8 cellular contexts compared by ENCODE assay signal in the genomic region with DNA sequence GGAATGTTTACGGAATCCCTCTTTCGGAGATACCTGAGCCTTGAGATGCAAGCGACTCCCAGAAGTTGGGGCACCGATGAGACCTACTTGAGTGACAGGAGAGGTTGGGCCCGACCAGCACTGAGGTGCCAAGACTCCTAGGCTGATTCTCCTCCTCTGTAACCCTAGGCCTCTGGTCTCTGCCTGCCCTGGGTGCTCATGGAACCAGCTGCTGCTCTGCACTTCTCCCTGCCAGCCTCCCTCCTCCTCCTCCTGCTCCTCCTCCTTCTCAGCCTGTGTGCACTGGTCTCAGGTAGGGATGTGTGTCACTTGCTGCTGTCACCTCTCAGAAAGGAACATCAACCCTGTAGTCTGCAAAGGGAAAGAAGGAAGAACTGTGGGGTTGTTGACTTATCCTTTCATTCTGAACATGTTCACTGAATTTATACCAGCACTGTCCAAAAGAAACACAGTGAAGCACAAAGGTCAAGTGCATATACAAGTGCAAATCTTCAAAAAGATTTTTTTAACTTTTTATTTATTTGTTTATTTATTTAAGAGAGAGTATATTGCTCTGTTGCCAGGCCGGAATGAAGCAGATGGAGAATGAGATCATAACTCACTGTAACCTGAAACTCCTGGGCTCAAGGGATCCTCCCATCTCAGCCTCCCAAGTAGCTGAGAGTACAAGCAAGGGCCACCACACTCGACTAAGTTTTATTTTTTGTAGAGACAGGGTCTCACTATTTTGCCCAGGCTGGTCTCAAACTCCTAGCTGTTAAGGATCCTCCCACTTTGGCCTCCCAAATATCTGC. TPM values are rescaled to one million over a fixed set of nuclear protein-coding genes. Genes with fewer than 3 reads are reported as not detected.
DNase-seq lines count a peak whose midpoint lies in the region; TF ChIP-seq lines count a peak whose summit lies in the region.

No MANE protein-coding gene starts in this region.

- WGBS in thyroid gland, 2 donors, result 10 to 15% methylated on average over 7 of the region's 7 CpGs

- intact Hi-C loops in CD4-positive, alpha-beta memory T cell (cut with micrococcal nuclease), result loop anchor here (1.0 to 2.0 kb wide), 2 partner anchors 19 kb away; partner anchors contain the start of genes BTN3A1 and BTN3A2
- intact Hi-C loops in thyroid gland (cut with DNase I), result no loop called here

- peak overlapping the region; percentile 98 to 100 (median 99) for H3K4me3 Mint-ChIP-seq in CD4-positive, alpha-beta memory T cell

- peaks cover 0 to 9% of the 10 kb centered on the region in 2 donors for H3K36me3 Mint-ChIP-seq in CD4-positive, alpha-beta memory T cell

- no peak for TF ChIP-seq POLR2A in thyroid gland (IDR thresholded peaks at IDR 0.05)

- H3K27ac ChIP-seq in CD4-positive, alpha-beta memory T cell (ENCODE audit: low read depth, low read length), result peak overlapping the region; percentile 88
- H3K27ac ChIP-seq in coronary artery, result peak overlapping the region; percentile 76
- H3K27ac ChIP-seq in thyroid gland, result peak overlapping the region in 2 of 3 donors; percentile 62 to 88

- H3K27me3 Mint-ChIP-seq in CD4-positive, alpha-beta memory T cell, result no peaks in the 10 kb centered on the region

- H3K36me3 ChIP-seq in CD4-positive, alpha-beta memory T cell (ENCODE audit: insufficient read depth, low read length), result no peaks in the 10 kb centered on the region
- no peaks in the 10 kb centered on the region for H3K36me3 ChIP-seq in thyroid gland

- CTCF ChIA-PET in CD4-positive, alpha-beta memory T cell (lab: Charles Lee; ENCODE audit: partially characterized antibody), result interaction anchor here (1.1 kb wide), 1 partner anchor 42 kb away, joined by 3 read pairs; no protein-coding TSS in a partner anchor
- CTCF ChIA-PET in HEK293T (lab: Yijun Ruan, JAX), result no interaction called here

- no peaks in the 10 kb centered on the region for H3K27me3 ChIP-seq in CD4-positive, alpha-beta memory T cell (ENCODE audit: insufficient read depth, low read length)
- no peaks in the 10 kb centered on the region for H3K27me3 ChIP-seq in thyroid gland

- H3K9me3 ChIP-seq in CD4-positive, alpha-beta memory T cell (ENCODE audit: control insufficient read depth in 1 of 2, low read length in 2 of 2), result no peaks in the 10 kb centered on the region
- no peaks in the 10 kb centered on the region for H3K9me3 ChIP-seq in thyroid gland

- H3K4me1 ChIP-seq in CD4-positive, alpha-beta memory T cell (ENCODE audit: insufficient read depth, low read length), result peaks cover 10% of the 10 kb centered on the region
- H3K4me1 ChIP-seq in thyroid gland, result no peaks in the 10 kb centered on the region

- POLR2A ChIA-PET in CD4-positive, alpha-beta memory T cell (lab: Charles Lee; ENCODE audit: partially characterized antibody), result interaction anchor here (1.1 to 2.8 kb wide), 5 partner anchors 9 to 171 kb away, joined by 3 to 14 read pairs (median 4); partner anchors contain the start of gene BTN2A1
- POLR2A ChIA-PET in HEK293T (lab: Yijun Ruan, JAX), result interaction anchor here (0.6 to 1.7 kb wide), 5 partner anchors 11 to 747 kb away, joined by 3 to 5 read pairs (median 4); no protein-coding TSS in a partner anchor

- H3K27ac Mint-ChIP-seq in CD4-positive, alpha-beta memory T cell, result peak overlapping the region; percentile 70 to 100 (median 98)

- TF ChIP-seq CTCF in coronary artery (IDR thresholded peaks at IDR 0.05) (no peak), thyroid gland (IDR thresholded peaks at IDR 0.05) (no peak)

- no peaks in the 10 kb centered on the region for H3K9me3 Mint-ChIP-seq in CD4-positive, alpha-beta memory T cell

- H3K4me1 Mint-ChIP-seq in CD4-positive, alpha-beta memory T cell, result peaks cover 18 to 36% (median 31%) of the 10 kb centered on the region in 4 donors

- DNase-seq in CD4-positive, alpha-beta memory T cell, result no peak
- DNase-seq in HEK293T (ENCODE audit: extremely low spot score), result no peak
- DNase-seq in RPMI7951 (ENCODE audit: low read depth), result peak; percentile 60
- DNase-seq in coronary artery (ENCODE audit: low spot score), result no peak
- DNase-seq in lung microvascular endothelial cell (ENCODE audit: low read depth in 2 of 2), result peak; percentile 27 to 58
- DNase-seq in thyroid gland, result peak; percentile 45 to 51
- no peak for DNase-seq in NCI-H2081 (lab: John Stamatoyannopoulos, UW)
- DNase-seq in NCI-H1092 treated with DMSO at 0.1 percent for 48 hours (lab: John Stamatoyannopoulos, UW), result no peak

- H3K4me3 ChIP-seq in CD4-positive, alpha-beta memory T cell (ENCODE audit: low read length in 2 of 2), result peak overlapping the region; percentile 80 to 85
- H3K4me3 ChIP-seq in coronary artery, result peak overlapping the region; percentile 84
- H3K4me3 ChIP-seq in thyroid gland (replicated peaks in 1 of 3), result peak overlapping the region in 2 of 3 donors; percentile 5 to 67

TF ChIP-seq in HEK293T, 16 proteins besides CTCF, POLR2A, EP300 and RAD21:
- TF ChIP-seq SP1 (IDR thresholded peaks at IDR 0.05) (no peak), SUZ12 (IDR thresholded peaks at IDR 0.05) (no peak), BHLHE40 (IDR thresholded peaks at IDR 0.05; ENCODE audit: borderline replicate concordance) (no peak), LEF1 (IDR thresholded peaks at IDR 0.05; ENCODE audit: borderline replicate concordance) (no peak), L3MBTL2 (conservative IDR thresholded peaks at IDR 0.05) (no peak), ZNF384 (IDR thresholded peaks at IDR 0.05) (no peak), HDGF (IDR thresholded peaks at IDR 0.05; ENCODE audit: borderline replicate concordance) (0 out of 2 replicates have a peak, but pooled peaks have one; percentile 64), FOXK2 (IDR thresholded peaks at IDR 0.05) (no peak), CTBP1 (IDR thresholded peaks at IDR 0.05; ENCODE audit: borderline replicate concordance) (0 out of 2 replicates have a peak, but pooled peaks have one; percentile 9), FOXM1 (IDR thresholded peaks at IDR 0.05; ENCODE audit: borderline replicate concordance) (no peak), ELF4 (IDR thresholded peaks at IDR 0.05) (no peak), TARDBP (IDR thresholded peaks at IDR 0.05) (no peak), FOXA1 (IDR thresholded peaks at IDR 0.05) (no peak), NFRKB (IDR thresholded peaks at IDR 0.05) (no peak), ARNT (IDR thresholded peaks at IDR 0.05) (no peak)
- TF ChIP-seq, protein P1, sequence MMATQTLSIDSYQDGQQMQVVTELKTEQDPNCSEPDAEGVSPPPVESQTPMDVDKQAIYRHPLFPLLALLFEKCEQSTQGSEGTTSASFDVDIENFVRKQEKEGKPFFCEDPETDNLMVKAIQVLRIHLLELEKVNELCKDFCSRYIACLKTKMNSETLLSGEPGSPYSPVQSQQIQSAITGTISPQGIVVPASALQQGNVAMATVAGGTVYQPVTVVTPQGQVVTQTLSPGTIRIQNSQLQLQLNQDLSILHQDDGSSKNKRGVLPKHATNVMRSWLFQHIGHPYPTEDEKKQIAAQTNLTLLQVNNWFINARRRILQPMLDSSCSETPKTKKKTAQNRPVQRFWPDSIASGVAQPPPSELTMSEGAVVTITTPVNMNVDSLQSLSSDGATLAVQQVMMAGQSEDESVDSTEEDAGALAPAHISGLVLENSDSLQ (IDR thresholded peaks at IDR 0.05), result peak; percentile 83

RNA-seq across cellular contexts. Expression of gene BTN2A2, which starts 0.9 kb away (rescaled TPM):
- total RNA-seq in CD4-positive, alpha-beta memory T cell, result 10 to 100 TPM; 21.8 to 23.6 TPM
- 1 to 10 TPM; 3.3 to 4.0 TPM for polyA plus RNA-seq in CD4-positive, alpha-beta memory T cell
- 10.6 and 13.5 TPM in 2 replicates for total RNA-seq in RPMI7951 (2014; rRNA removed; shearing (Covaris generic))
- total RNA-seq in lung microvascular endothelial cell (7.4 and 10.9 TPM in 2 replicates), thyroid gland (1 to 10 TPM; 8.1 to 9.3 (median 8.3) TPM)

RNA-seq across cellular contexts. Expression of gene BTN3A1, which starts 18.3 kb away (rescaled TPM):
- total RNA-seq in CD4-positive, alpha-beta memory T cell, result 100 to 1,000 TPM; 255 to 262 TPM
- 10 to 100 TPM; 50.4 to 68.0 TPM for polyA plus RNA-seq in CD4-positive, alpha-beta memory T cell
- total RNA-seq in RPMI7951 (2014; rRNA removed; shearing (Covaris generic)), result 18.9 and 22.3 TPM in 2 replicates
- total RNA-seq in lung microvascular endothelial cell (6.8 and 11.5 TPM in 2 replicates), thyroid gland (10 to 100 TPM in 2 of 4 donors, 1 to 10 TPM in 2; 8.8 to 18.3 (median 12.9) TPM)

RNA-seq across cellular contexts. Expression of gene BTN3A2, which starts 18.8 kb away (rescaled TPM):
- total RNA-seq in CD4-positive, alpha-beta memory T cell, result 100 to 1,000 TPM; 315 to 323 TPM
- 100 to 1,000 TPM in 1 of 2 donors, 10 to 100 TPM in 1; 68.1 to 126 TPM for polyA plus RNA-seq in CD4-positive, alpha-beta memory T cell
- total RNA-seq in RPMI7951 (2014; rRNA removed; shearing (Covaris generic)), result 4.8 and 6.5 TPM in 2 replicates
- total RNA-seq in lung microvascular endothelial cell (14.9 and 15.9 TPM in 2 replicates), thyroid gland (10 to 100 TPM in 3 of 4 donors, 1 to 10 TPM in 1; 9.7 to 25.0 (median 15.0) TPM)

RNA-seq across cellular contexts. Expression of gene BTN3A3, which starts 56.5 kb away (rescaled TPM):
- total RNA-seq in CD4-positive, alpha-beta memory T cell, result 100 to 1,000 TPM; 211 to 215 TPM
- 10 to 100 TPM; 72.7 to 72.9 TPM for polyA plus RNA-seq in CD4-positive, alpha-beta memory T cell
- total RNA-seq in RPMI7951 (2014; rRNA removed; shearing (Covaris generic)), result 13.3 and 21.7 TPM in 2 replicates
- total RNA-seq in lung microvascular endothelial cell (8.1 and 9.7 TPM in 2 replicates), thyroid gland (10 to 100 TPM in 3 of 4 donors, 1 to 10 TPM in 1; 7.5 to 19.1 (median 13.9) TPM)

Comparison
In these comparisons a context has a peak if more than half of its experiments do, and no peak if none do; other contexts are left out.
1. DNase-seq: peak in RPMI7951 (single experiment), lung microvascular endothelial cell (2 of 2) and thyroid gland (2 of 2); none in CD4-positive, alpha-beta memory T cell (0 of 5), HEK293T (single experiment), coronary artery (single experiment), NCI-H2081 (0 of 2) and NCI-H1092 treated with DMSO at 0.1 percent for 48 hours (single experiment).
2. RNA of gene BTN3A1, which starts 18.3 kb away (total RNA-seq): 255 to 262 TPM in CD4-positive, alpha-beta memory T cell; 18.9 to 22.3 TPM in RPMI7951, 8.8 to 18.3 TPM in thyroid gland and 6.8 to 11.5 TPM in lung microvascular endothelial cell; every median in the first group is over 10 times any median in the second.
3. RNA of gene BTN3A2, which starts 18.8 kb away (total RNA-seq): 315 to 323 TPM in CD4-positive, alpha-beta memory T cell; 9.7 to 25.0 TPM in thyroid gland, 14.9 to 15.9 TPM in lung microvascular endothelial cell and 4.8 to 6.5 TPM in RPMI7951; every median in the first group is over 10 times any median in the second.
4. Peak in every context shown above with its lines, with median percentiles within 50 percentile points of each other: H3K27ac ChIP-seq and H3K4me3 ChIP-seq.